Comparison of ENCODE assay signal across 22 cellular contexts in the genomic region with DNA sequence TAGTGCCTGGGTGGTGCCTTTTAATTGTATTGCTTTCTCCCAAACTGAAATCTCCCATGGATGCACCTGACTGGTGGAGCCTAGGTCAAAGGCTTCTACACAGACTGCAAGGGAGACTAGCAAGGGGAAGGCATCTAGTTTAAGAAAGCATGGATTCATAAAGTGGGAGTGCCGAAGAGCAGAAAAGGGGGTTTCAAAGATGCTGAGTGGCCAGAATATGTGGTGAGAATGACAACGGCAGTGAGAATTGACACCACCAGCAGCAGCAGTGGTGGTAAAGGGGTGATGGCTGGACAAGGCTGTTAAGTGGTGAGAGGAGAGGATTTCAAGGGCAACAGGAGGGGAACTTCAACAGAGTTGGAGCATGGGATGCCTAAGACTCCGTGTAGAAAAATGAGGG. TPM values are rescaled to one million over a fixed set of nuclear protein-coding genes. Genes with fewer than 3 reads are reported as not detected.
DNase-seq lines count a peak whose midpoint lies in the region; ATAC-seq, FAIRE-seq and TF ChIP-seq lines count a peak whose summit lies in the region.
"Had no signal": no experiment of that assay in that cellular context is flagged by ENCODE, and none has a peak within 500 bp of the region (broad histone marks: within the 10 kb centered on the region; RNA-seq: fewer than 3 reads in every experiment).

No MANE protein-coding gene starts in this region.

- H3K9me3 Mint-ChIP-seq in stimulated activated effector memory CD8-positive, alpha-beta T cell treated with anti-CD3 and anti-CD28 coated beads, Interleukin-12 subunit alpha, Interleukin-12 subunit beta, amount 100 ng/mL, for 72 hours, result no peaks in the 10 kb centered on the region
- H3K9me3 Mint-ChIP-seq in activated CD8-positive, alpha-beta T cell treated with anti-CD3 and anti-CD28 coated beads, Interleukin-2, amount 10 ng/mL, durations not matched to agents 7 days and 5 days (ENCODE audit: insufficient read depth), result no peaks in the 10 kb centered on the region
- H3K9me3 Mint-ChIP-seq: CD4-positive, CD25-positive, alpha-beta regulatory T cell; CD8-positive, alpha-beta T cell; GM23338; HFFc6 had no signal

- H3K4me2 ChIP-seq in A549, result no peak overlapping the region
- H3K4me2 ChIP-seq: BLaER1, GM23338 had no signal

- 28% methylated on average over 3 of the region's 3 CpGs for WGBS in A549 (ENCODE audit: missing lambda C conversion rate)
- 91% methylated on average over 3 of the region's 3 CpGs for WGBS in esophagus muscularis mucosa
- WGBS in sigmoid colon, 2 donors, result 89 to 90% methylated on average over 3 of the region's 3 CpGs

- H3K36me3 Mint-ChIP-seq in T-helper 17 cell (ENCODE audit: low read depth), result peaks cover 3% of the 10 kb centered on the region
- H3K36me3 Mint-ChIP-seq in stimulated activated effector memory CD8-positive, alpha-beta T cell treated with anti-CD3 and anti-CD28 coated beads, Interleukin-12 subunit alpha, Interleukin-12 subunit beta, amount 100 ng/mL, for 72 hours, result no peaks in the 10 kb centered on the region
- no peaks in the 10 kb centered on the region for H3K36me3 Mint-ChIP-seq in activated CD8-positive, alpha-beta T cell treated with anti-CD3 and anti-CD28 coated beads, Interleukin-2, amount 10 ng/mL, durations not matched to agents 7 days and 5 days (ENCODE audit: low read depth)
- H3K36me3 Mint-ChIP-seq: CD4-positive, CD25-positive, alpha-beta regulatory T cell; CD8-positive, alpha-beta T cell had no signal

- H3K27ac ChIP-seq in A549 (no peak overlapping the region), esophagus muscularis mucosa (replicated peaks in 1 of 4) (no peak overlapping the region), sigmoid colon (no peak overlapping the region)
- H3K27ac ChIP-seq: BLaER1, C4-2B had no signal

- peak overlapping the region; percentile 61 for H3K27ac Mint-ChIP-seq in T-helper 17 cell
- H3K27ac Mint-ChIP-seq in stimulated activated effector memory CD8-positive, alpha-beta T cell treated with anti-CD3 and anti-CD28 coated beads, Interleukin-12 subunit alpha, Interleukin-12 subunit beta, amount 100 ng/mL, for 72 hours, result no peak overlapping the region
- no peak overlapping the region for H3K27ac Mint-ChIP-seq in activated CD8-positive, alpha-beta T cell treated with anti-CD3 and anti-CD28 coated beads, Interleukin-2, amount 10 ng/mL, durations not matched to agents 7 days and 5 days
- H3K27ac Mint-ChIP-seq: B cell; CD4-positive, CD25-positive, alpha-beta regulatory T cell; CD8-positive, alpha-beta T cell; GM23338; H9; HFFc6 had no signal

- peaks cover 69% of the 10 kb centered on the region for H3K27me3 Mint-ChIP-seq in T-helper 17 cell
- peaks cover 20% of the 10 kb centered on the region for H3K27me3 Mint-ChIP-seq in activated CD8-positive, alpha-beta T cell treated with anti-CD3 and anti-CD28 coated beads, Interleukin-2, amount 10 ng/mL, durations not matched to agents 7 days and 5 days (ENCODE audit: low read depth)

- H3K4me3 ChIP-seq in A549 (no peak overlapping the region), esophagus muscularis mucosa (no peak overlapping the region), sigmoid colon (no peak overlapping the region)
- H3K4me3 ChIP-seq: BLaER1, GM12878, GM23338 had no signal

- H3K36me3 ChIP-seq in esophagus muscularis mucosa, result no peaks in the 10 kb centered on the region
- no peaks in the 10 kb centered on the region for H3K36me3 ChIP-seq in sigmoid colon
- H3K36me3 ChIP-seq: BLaER1 had no signal

- CTCF ChIA-PET in A549 (lab: Yijun Ruan, JAX), result interaction anchor here (1.1 to 1.3 kb wide), 2 partner anchors 10 to 21 kb away, joined by 3 read pairs; no protein-coding TSS in a partner anchor
- CTCF ChIA-PET in activated CD8-positive, alpha-beta T cell treated with anti-CD3 and anti-CD28 coated beads, Interleukin-2, amount 10 ng/mL, durations not matched to agents 7 days and 5 days (lab: Charles Lee), result no interaction called here

- no peak for TF ChIP-seq POLR2A in A549 (IDR thresholded peaks at IDR 0.05; ENCODE audit: low read length)
- no peak for TF ChIP-seq POLR2A in esophagus muscularis mucosa (IDR thresholded peaks at IDR 0.05; ENCODE audit: low read depth)
- TF ChIP-seq POLR2A in sigmoid colon (IDR thresholded peaks at IDR 0.05), result no peak

- H3K27me3 ChIP-seq in esophagus muscularis mucosa, result peaks cover 0 to 12% (median 0%) of the 10 kb centered on the region in 4 donors
- H3K27me3 ChIP-seq in sigmoid colon, result no peaks in the 10 kb centered on the region
- H3K27me3 ChIP-seq: BLaER1 had no signal

- 0 out of 3 replicates have a peak, but pooled peaks cover 2% of the 10 kb centered on the region for H3K9me3 ChIP-seq in A549
- H3K9me3 ChIP-seq in T-helper 17 cell (ENCODE audit: control insufficient read depth, low read length, poor library complexity, severe bottlenecking), result no peaks in the 10 kb centered on the region
- H3K9me3 ChIP-seq in esophagus muscularis mucosa, result no peaks in the 10 kb centered on the region
- no peaks in the 10 kb centered on the region for H3K9me3 ChIP-seq in sigmoid colon
- H3K9me3 ChIP-seq: BLaER1 had no signal

- H3K4me1 Mint-ChIP-seq in T-helper 17 cell, result no peaks in the 10 kb centered on the region
- no peaks in the 10 kb centered on the region for H3K4me1 Mint-ChIP-seq in stimulated activated effector memory CD8-positive, alpha-beta T cell treated with anti-CD3 and anti-CD28 coated beads, Interleukin-12 subunit alpha, Interleukin-12 subunit beta, amount 100 ng/mL, for 72 hours
- H3K4me1 Mint-ChIP-seq in activated CD8-positive, alpha-beta T cell treated with anti-CD3 and anti-CD28 coated beads, Interleukin-2, amount 10 ng/mL, durations not matched to agents 7 days and 5 days (ENCODE audit: low read depth), result no peaks in the 10 kb centered on the region
- H3K4me1 Mint-ChIP-seq: B cell; CD4-positive, CD25-positive, alpha-beta regulatory T cell had no signal

- H3K4me1 ChIP-seq in A549 (no peaks in the 10 kb centered on the region), esophagus muscularis mucosa (no peaks in the 10 kb centered on the region), sigmoid colon (no peaks in the 10 kb centered on the region)
- H3K4me1 ChIP-seq: BLaER1 had no signal

- no peak overlapping the region for H3K4me3 Mint-ChIP-seq in T-helper 17 cell
- H3K4me3 Mint-ChIP-seq in stimulated activated effector memory CD8-positive, alpha-beta T cell treated with anti-CD3 and anti-CD28 coated beads, Interleukin-12 subunit alpha, Interleukin-12 subunit beta, amount 100 ng/mL, for 72 hours, result no peak overlapping the region
- no peak overlapping the region for H3K4me3 Mint-ChIP-seq in activated CD8-positive, alpha-beta T cell treated with anti-CD3 and anti-CD28 coated beads, Interleukin-2, amount 10 ng/mL, durations not matched to agents 7 days and 5 days
- H3K4me3 Mint-ChIP-seq: B cell; CD4-positive, CD25-positive, alpha-beta regulatory T cell; CD8-positive, alpha-beta T cell; GM23338; H9; HFFc6 had no signal

- TF ChIP-seq RAD21 in A549 (conservative IDR thresholded peaks at IDR 0.05 in 1 of 2, IDR thresholded peaks at IDR 0.05 in 1 of 2), result no peak

- FAIRE-seq in A549 (lab: Jason Lieb, UNC), result no peak
- FAIRE-seq: D721Med, GM12878, GM18507 had no signal

- no peak for TF ChIP-seq EP300 in A549 (IDR thresholded peaks at IDR 0.05)
- TF ChIP-seq EP300 in esophagus muscularis mucosa (IDR thresholded peaks at IDR 0.05), result no peak
- TF ChIP-seq EP300 in sigmoid colon (IDR thresholded peaks at IDR 0.05), result no peak

- DNase-seq in A549 (ENCODE audit: low read depth in 1 of 2, low spot score in 1 of 2) (no peak), T-helper 17 cell (no peak), esophagus muscularis mucosa (ENCODE audit: extremely low spot score) (peak; percentile 70), sigmoid colon (no peak)
- DNase-seq in stimulated activated effector memory CD8-positive, alpha-beta T cell treated with anti-CD3 and anti-CD28 coated beads, Interleukin-12 subunit alpha, Interleukin-12 subunit beta, amount 100 ng/mL, for 72 hours (ENCODE audit: low spot score in 2 of 2), result no peak
- DNase-seq in activated CD8-positive, alpha-beta T cell treated with anti-CD3 and anti-CD28 coated beads, Interleukin-2, amount 10 ng/mL, durations not matched to agents 7 days and 5 days, result no peak
- DNase-seq: CD4-positive, CD25-positive, alpha-beta regulatory T cell; CD8-positive, alpha-beta T cell; DMS 273 treated with DMSO at 0.1 percent for 48 hours; DMS79; EL; GDM1; H9; HFFc6 had no signal

- ATAC-seq in A549 (no peak), T-helper 17 cell (no peak)
- peak; percentile 6 for ATAC-seq in stimulated activated effector memory CD8-positive, alpha-beta T cell treated with anti-CD3 and anti-CD28 coated beads, Interleukin-12 subunit alpha, Interleukin-12 subunit beta, amount 100 ng/mL, for 72 hours
- ATAC-seq in activated CD8-positive, alpha-beta T cell treated with anti-CD3 and anti-CD28 coated beads, Interleukin-2, amount 10 ng/mL, durations not matched to agents 7 days and 5 days, result no peak
- ATAC-seq: CD8-positive, alpha-beta T cell; GM12878; GM23338 had no signal

- intact Hi-C loops in esophagus muscularis mucosa (cut with DNase I) (no loop called here), sigmoid colon (cut with DNase I) (no loop called here)

- POLR2A ChIA-PET in A549 (lab: Yijun Ruan, JAX), result no interaction called here
- POLR2A ChIA-PET in activated CD8-positive, alpha-beta T cell treated with anti-CD3 and anti-CD28 coated beads, Interleukin-2, amount 10 ng/mL, durations not matched to agents 7 days and 5 days (lab: Charles Lee), result no interaction called here

- TF ChIP-seq CTCF in A549 (IDR thresholded peaks at IDR 0.05) (no peak), esophagus muscularis mucosa (IDR thresholded peaks at IDR 0.05) (no peak), sigmoid colon (IDR thresholded peaks at IDR 0.05) (no peak)

TF ChIP-seq in A549, 52 proteins besides CTCF, POLR2A, EP300 and RAD21:
- peak; percentile 64 for TF ChIP-seq MAFK (IDR thresholded peaks at IDR 0.05; ENCODE audit: partially characterized antibody)
- TF ChIP-seq ZFP36 (IDR thresholded peaks at IDR 0.05; ENCODE audit: borderline replicate concordance, partially characterized antibody), result no peak
- no peak for TF ChIP-seq HOXA7 (CRISPR knock-in tag; IDR thresholded peaks at IDR 0.05)

RNA-seq across cellular contexts. Expression of gene LSMEM1, which starts 36.7 kb away (rescaled TPM):
- polyA plus RNA-seq in A549 (2011; rRNA removed) (1.3 and 1.7 TPM in 2 replicates), A549 (2017; fragmentation: RNase III; extraction: RNeasy Plus Mini Kit Qiagen cat#74134 plus additional on column Dnase treatment) (0.97 to 1.7 TPM (median 1.1 TPM) in 3 replicates), sigmoid colon (1 to 10 TPM in 2 of 3 donors, not detected in 1; 1.2 to 3.1 TPM)
- 0.13 TPM in 2 replicates for polyA plus RNA-seq in A549 (2012; cell fraction: cytosol; rRNA removed)
- polyA plus RNA-seq in A549 (2012; cell fraction: nucleus; rRNA removed), result 0.28 and 1.0 TPM in 2 replicates
- 0.29 and 0.58 TPM in 2 replicates for polyA minus RNA-seq in A549 (2011; rRNA and poly(A)+ RNA removed)
- total RNA-seq in T-helper 17 cell (1 to 10 TPM; 7.5 to 8.9 TPM), esophagus muscularis mucosa (1 to 10 TPM in 1 of 4 donors, under 1 TPM in 3; 0.75 to 2.1 (median 0.91) TPM), sigmoid colon (1 to 10 TPM in 3 of 4 donors, under 1 TPM in 1; 0.82 to 3.9 (median 2.3) TPM)
- under 1 TPM in 1 of 2 experiments, not detected in 1; 0.53 TPM for total RNA-seq in activated CD8-positive, alpha-beta T cell treated with anti-CD3 and anti-CD28 coated beads, Interleukin-2, amount 10 ng/mL, durations not matched to agents 7 days and 5 days
- total RNA-seq: H4 had no signal
